ENCODE assay signal across 23 cellular contexts in the genomic region with DNA sequence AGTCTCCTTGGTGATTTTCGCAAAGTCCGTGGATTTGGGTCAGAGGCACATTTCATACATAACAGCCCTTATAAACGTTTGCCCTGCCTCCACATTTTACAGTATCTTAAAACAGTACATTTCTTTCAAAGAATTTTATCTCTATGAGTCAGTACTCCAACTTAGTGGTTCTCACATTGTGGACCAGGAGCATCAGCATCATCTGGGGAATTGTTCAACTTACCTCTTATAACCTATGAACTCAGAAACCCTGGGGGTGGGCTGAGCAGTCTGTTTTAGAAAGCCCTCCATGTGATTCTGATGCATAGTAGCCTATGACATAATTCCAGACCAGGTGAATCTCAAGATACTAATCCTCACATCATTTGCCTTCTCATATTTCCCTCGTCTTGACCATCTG.
"Had no signal": no experiment of that assay in that cellular context is flagged by ENCODE, and none has a peak within 500 bp of the region (broad histone marks: within the 10 kb centered on the region; RNA-seq: fewer than 3 reads in every experiment).

No MANE protein-coding gene starts in this region.

- H3K36me3 ChIP-seq: breast epithelium, uterus had no signal

- DNase-seq: activated CD4-positive, alpha-beta T cell treated with anti-CD3 and anti-CD28 coated beads for 48 hours; activated CD4-positive, alpha-beta T cell treated with anti-CD3 and anti-CD28 coated beads, Interleukin-2, amount 50 U/mL, for 48 hours; activated CD8-positive, alpha-beta memory T cell treated with anti-CD3 and anti-CD28 coated beads for 24 hours; activated effector memory CD4-positive, alpha-beta T cell treated with Interleukin-2 at 50 U/mL for 16 hours; activated naive CD4-positive, alpha-beta T cell treated with Interleukin-2 at 50 U/mL for 16 hours; activated naive CD8-positive, alpha-beta T cell treated with anti-CD3 and anti-CD28 coated beads for 36 hours; adrenal gland; central memory CD4-positive, alpha-beta T cell; endodermal cell; foreskin melanocyte; left ventricle myocardium inferior; mucosa of descending colon; posterior cingulate gyrus; right cardiac atrium; stimulated activated CD4-positive, alpha-beta T cell treated with anti-CD3 and anti-CD28 coated beads, Interleukin-2, amount 100 ng/mL, for 48 hours; T-helper 9 cell; uterus had no signal

- H3K4me1 ChIP-seq: adrenal gland, breast epithelium, left ventricle myocardium inferior, uterus had no signal

- H3K27me3 ChIP-seq: adrenal gland, breast epithelium, esophagus muscularis mucosa, uterus had no signal

- H3K27ac ChIP-seq: adrenal gland, breast epithelium, esophagus muscularis mucosa, left ventricle myocardium inferior, thoracic aorta, uterus, VCaP had no signal

- H3K9me3 ChIP-seq: adrenal gland, breast epithelium, esophagus muscularis mucosa, left ventricle myocardium inferior, mucosa of descending colon, thoracic aorta, uterus had no signal

- ATAC-seq: activated CD4-positive, CD25-positive, alpha-beta regulatory T cell treated with anti-CD3 and anti-CD28 coated beads, Interleukin-2, amount 50 U/mL, for 24 hours; mucosa of descending colon; natural killer cell treated with Interleukin-12 subunit alpha and Interleukin-12 subunit beta and Interleukin-15 and Interleukin-18, amount 100 ng/mL, for 72 hours; right cardiac atrium had no signal

- H3K4me3 ChIP-seq: adrenal gland, breast epithelium, esophagus muscularis mucosa, left ventricle myocardium inferior, mucosa of descending colon, thoracic aorta, uterus had no signal
